24 cellular contexts compared by ENCODE assay signal in the genomic region with DNA sequence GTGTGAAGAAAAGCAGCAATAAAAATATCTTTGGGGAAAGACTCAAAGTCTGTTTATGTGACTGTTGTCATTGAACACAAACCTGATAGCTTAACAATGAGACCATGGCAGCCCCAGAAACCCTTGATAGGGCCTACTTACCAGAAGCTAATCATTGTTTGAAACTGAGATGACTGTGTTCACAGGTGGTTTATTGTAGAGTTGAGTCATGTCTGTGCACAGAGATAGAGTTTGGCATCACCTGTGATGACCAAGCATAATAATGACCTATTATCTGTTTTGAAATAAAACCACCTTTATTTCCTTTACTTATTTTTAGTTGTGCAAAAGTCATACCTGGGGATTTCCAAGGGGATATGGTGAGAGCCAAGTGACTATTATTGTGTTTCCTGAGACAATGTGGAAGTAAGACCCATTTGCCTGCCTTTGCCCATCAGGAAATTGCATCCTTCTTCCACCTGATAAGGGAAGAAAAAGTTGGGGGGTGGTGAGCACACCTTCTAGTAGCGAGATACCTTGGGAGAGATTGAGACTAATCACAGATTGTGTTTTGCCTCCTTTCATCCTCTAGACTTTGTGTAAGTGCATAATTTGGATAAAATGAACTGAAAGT.
DNase-seq lines count a peak whose midpoint lies in the region; ATAC-seq, FAIRE-seq and TF ChIP-seq lines count a peak whose summit lies in the region.
"Had no signal": no experiment of that assay in that cellular context is flagged by ENCODE, and none has a peak within 500 bp of the region (broad histone marks: within the 10 kb centered on the region; RNA-seq: fewer than 3 reads in every experiment).

No MANE protein-coding gene starts in this region.

- H3K27ac ChIP-seq in GM12878 (ENCODE audit: control insufficient read depth, insufficient read depth) (no peak overlapping the region), small intestine (ENCODE audit: low read depth in 1 of 2, low read length in 1 of 2) (no peak overlapping the region)
- H3K27ac ChIP-seq: spleen, tibial nerve had no signal

- TF ChIP-seq CTCF in GM12878 (IDR thresholded peaks at IDR 0.05 in 2 of 3, conservative IDR thresholded peaks at IDR 0.05 in 1 of 3; ENCODE audit: control insufficient read depth in 2 of 3, extremely low read depth in 1 of 3, insufficient read depth in 1 of 3, low read depth in 3 of 3, low read length in 3 of 3): no peak

- H3K79me2 ChIP-seq in GM12878 (ENCODE audit: control insufficient read depth, insufficient read depth, low read length): no peaks in the 10 kb centered on the region

- BruUV-seq in GM12878 (replicated peaks; lab: Mats Ljungman, UMichigan): no TSS peak

- intact Hi-C loops in GM12878 (cut with micrococcal nuclease; ENCODE audit: unreplicated experiment): loop anchor here (5.0 kb wide), 1 partner anchor 137 kb away; no protein-coding TSS in a partner anchor

- H3K4me3 ChIP-seq in GM12878 (no peak overlapping the region), small intestine (ENCODE audit: low read depth in 1 of 2, low read length in 2 of 2) (no peak overlapping the region)
- H3K4me3 ChIP-seq: lung, spleen, tibial nerve had no signal

- TF ChIP-seq RAD21 in GM12878 (IDR thresholded peaks at IDR 0.05; ENCODE audit: insufficient read depth, low read depth, low read length): no peak

- H3K27me3 ChIP-seq in GM12878 (replicated peaks in 1 of 2; ENCODE audit: control insufficient read depth in 2 of 2, insufficient read depth in 2 of 2, low read length in 1 of 2): no peaks in the 10 kb centered on the region
- no peaks in the 10 kb centered on the region for H3K27me3 ChIP-seq in small intestine (ENCODE audit: control insufficient read depth in 2 of 2, insufficient read depth in 2 of 2, low read length in 2 of 2)
- H3K27me3 ChIP-seq: spleen, tibial nerve had no signal

- H3K9ac ChIP-seq in GM12878 (ENCODE audit: control insufficient read depth, insufficient read depth, low read length): no peak overlapping the region

- no peaks in the 10 kb centered on the region for H4K20me1 ChIP-seq in GM12878 (ENCODE audit: control insufficient read depth, insufficient read depth)

- CTCF ChIA-PET in GM12878 (lab: Yijun Ruan, JAX): interaction anchor here (0.9 kb wide), 1 partner anchor 74 kb away, joined by 3 read pairs; no protein-coding TSS in a partner anchor

- no peak for TF ChIP-seq POLR2A in GM12878 (IDR thresholded peaks at IDR 0.05; ENCODE audit: low read depth, low read length)

- no peaks in the 10 kb centered on the region for H3K9me3 ChIP-seq in GM12878 (replicated peaks; ENCODE audit: control insufficient read depth, insufficient read depth, low read length)
- no peaks in the 10 kb centered on the region for H3K9me3 ChIP-seq in small intestine (ENCODE audit: control insufficient read depth, low read depth)
- H3K9me3 ChIP-seq: spleen, tibial nerve had no signal

- SMC1A ChIA-PET in GM12878 (lab: Charles Lee; ENCODE audit: uncharacterized antibody, unreplicated experiment): interaction anchor here (0.9 to 1.5 kb wide), 3 partner anchors 10 to 32 kb away, joined by 4 to 6 read pairs (median 4); no protein-coding TSS in a partner anchor

- DNase-seq in GM12878 (ENCODE audit: low read depth, low spot score) (peak; percentile 41), AG20443 (ENCODE audit: low spot score) (no peak), small intestine (no peak), cerebellum (ENCODE audit: low spot score) (no peak), mucosa of gallbladder (ENCODE audit: low spot score) (no peak)
- DNase-seq: activated naive CD8-positive, alpha-beta T cell treated with anti-CD3 and anti-CD28 coated beads for 36 hours; AML-193; CD8-positive, alpha-beta memory T cell; immature natural killer cell; NCI-H1694; NCI-H748 treated with DMSO at 0.1 percent for 48 hours; occipital lobe; Right ventricle myocardium superior; spleen; stimulated activated CD4-positive, alpha-beta T cell treated with anti-CD3 and anti-CD28 coated beads, Interleukin-4, amount 100 ng/mL, for 24 hours had no signal

- RAD21 ChIA-PET in GM12878 (lab: Charles Lee; ENCODE audit: unreplicated experiment): interaction anchor here (1.2 kb wide), 2 partner anchors 87 to 137 kb away, joined by 4 to 6 read pairs; no protein-coding TSS in a partner anchor

- H3K4me2 ChIP-seq in GM12878 (ENCODE audit: control insufficient read depth, insufficient read depth): no peak overlapping the region

- FAIRE-seq in GM12878 (lab: Jason Lieb, UNC): peak; percentile 56
- FAIRE-seq in small intestine (lab: Jason Lieb, UNC): no peak
- FAIRE-seq: endometrium, GM18507, GM19239, H1, TTC549 had no signal

- no peaks in the 10 kb centered on the region for H3K36me3 ChIP-seq in GM12878 (ENCODE audit: control insufficient read depth in 2 of 2, insufficient read depth in 2 of 2, low read length in 1 of 2)
- no peaks in the 10 kb centered on the region for H3K36me3 ChIP-seq in small intestine (ENCODE audit: control insufficient read depth in 2 of 2, insufficient read depth in 2 of 2, low read length in 2 of 2)
- H3K36me3 ChIP-seq: spleen, tibial nerve had no signal

- POLR2A ChIA-PET in GM12878 (lab: Charles Lee): no interaction called here

- no peak overlapping the region for H2AFZ ChIP-seq in GM12878 (ENCODE audit: control insufficient read depth, low read depth, low read length)

- in situ Hi-C loops in GM12878 (cut with MboI): no loop called here

- WGBS in GM12878 (ENCODE audit: insufficient coverage, insufficient replicate concordance, low lambda C conversion rate, missing lambda C conversion rate): 0% methylated on average over 1 of the region's 1 CpG
- WGBS in small intestine, 3 donors: 91 to 100% (median 93%) methylated on average over 1 of the region's 1 CpG

- H3K4me1 ChIP-seq in GM12878 (ENCODE audit: control insufficient read depth, insufficient read depth, low read length) (no peaks in the 10 kb centered on the region), small intestine (ENCODE audit: control insufficient read depth in 2 of 2, insufficient read depth in 1 of 2, low read depth in 1 of 2, low read length in 1 of 2) (no peaks in the 10 kb centered on the region)
- H3K4me1 ChIP-seq: spleen had no signal

- peak; percentile 97 for ATAC-seq in GM18868 (IDR thresholded peaks at IDR 0.05; ENCODE audit: unreplicated experiment)
- ATAC-seq in HG02852 (IDR thresholded peaks at IDR 0.05; ENCODE audit: unreplicated experiment): peak; percentile 54
- peak; percentile 96 for ATAC-seq in GM12878

- peak; percentile 54 to 74; a peak in 3 of 4 replicates for TF ChIP-seq EP300 in GM12878 (IDR thresholded peaks at IDR 0.05; ENCODE audit: borderline replicate concordance in 1 of 2, control insufficient read depth in 1 of 2, low read depth in 2 of 2, low read length in 2 of 2)

TF ChIP-seq in GM12878, 131 proteins besides CTCF, POLR2A, EP300 and RAD21 (continues in another document):
- TF ChIP-seq NR2C2 (IDR thresholded peaks at IDR 0.05; ENCODE audit: borderline replicate concordance, control insufficient read depth, insufficient read length, low read depth) (no peak), YBX1 (IDR thresholded peaks at IDR 0.05) (no peak), SIX5 (IDR thresholded peaks at IDR 0.05; ENCODE audit: low read depth, low read length, severe bottlenecking) (no peak), SMC3 (IDR thresholded peaks at IDR 0.05; ENCODE audit: borderline replicate concordance, low read length) (no peak), EED (IDR thresholded peaks at IDR 0.05; ENCODE audit: low read depth) (peak; percentile 52; the same call in 1 of the 2 replicates), BMI1 (IDR thresholded peaks at IDR 0.05; ENCODE audit: borderline replicate concordance) (peak; percentile 29; the same call in 1 of the 2 replicates), ESRRA (IDR thresholded peaks at IDR 0.05; ENCODE audit: low read length) (no peak), ZZZ3 (IDR thresholded peaks at IDR 0.05; ENCODE audit: control insufficient read depth, insufficient read length, low read depth) (no peak), FOXM1 (IDR thresholded peaks at IDR 0.05; ENCODE audit: low read depth, low read length) (peak; percentile 62; the same call in 1 of the 2 replicates), MYC (IDR thresholded peaks at IDR 0.05; ENCODE audit: insufficient read depth, insufficient read length, insufficient replicate concordance, low read length, severe bottlenecking) (no peak), SPI1 (IDR thresholded peaks at IDR 0.05; ENCODE audit: borderline replicate concordance, insufficient read depth, low read depth, low read length) (0 out of 2 replicates have a peak, but pooled peaks have one; percentile 3), USF2 (IDR thresholded peaks at IDR 0.05; ENCODE audit: borderline replicate concordance, low read depth, low read length) (no peak), SREBF2 (IDR thresholded peaks at IDR 0.05; ENCODE audit: low read length) (no peak), CBX5 (IDR thresholded peaks at IDR 0.05; ENCODE audit: low read depth) (0 out of 2 replicates have a peak, but pooled peaks have one; percentile 37), SMARCA5 (IDR thresholded peaks at IDR 0.05) (0 out of 2 replicates have a peak, but pooled peaks have one; percentile 11), SREBF1 (IDR thresholded peaks at IDR 0.05; ENCODE audit: low read length) (no peak), IKZF1 (conservative IDR thresholded peaks at IDR 0.05) (peak; percentile 65), HDAC2 (IDR thresholded peaks at IDR 0.05) (no peak), NFIC (IDR thresholded peaks at IDR 0.05; ENCODE audit: low read depth, low read length) (peak; percentile 79), IRF4 (IDR thresholded peaks at IDR 0.05; ENCODE audit: low read depth, low read length) (peak; percentile 75; the same call in 1 of the 2 replicates)
